In the genomic region with DNA sequence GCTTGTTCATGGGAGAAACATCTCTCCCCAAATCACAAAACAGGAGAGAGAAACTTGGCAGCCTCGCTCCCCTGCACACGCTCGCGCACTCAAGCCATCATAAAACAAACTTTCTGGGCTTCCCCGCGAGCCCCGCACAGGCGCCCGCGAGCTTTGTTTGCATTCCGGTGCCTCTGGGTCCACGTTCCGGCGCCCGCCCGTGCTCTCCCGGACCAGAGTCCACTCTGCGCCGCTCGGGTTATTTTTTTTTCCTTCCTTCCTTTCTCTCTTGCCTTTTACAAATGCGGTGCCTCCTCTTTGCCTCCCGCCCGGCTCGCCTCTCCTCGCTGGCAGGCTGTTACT, we compare ENCODE assay signal across 8 cellular contexts. TPM values are rescaled to one million over a fixed set of nuclear protein-coding genes. Genes with fewer than 3 reads are reported as not detected.
DNase-seq lines count a peak whose midpoint lies in the region; ATAC-seq and TF ChIP-seq lines count a peak whose summit lies in the region.

No MANE protein-coding gene starts in this region.

- no peaks in the 10 kb centered on the region for H3K36me3 ChIP-seq in GM06990 (ENCODE audit: control insufficient read depth, insufficient read depth, low read length)
- no peaks in the 10 kb centered on the region for H3K36me3 ChIP-seq in RWPE2 (ENCODE audit: low read depth)

- H3K36me3 Mint-ChIP-seq in HFFc6 (ENCODE audit: low read depth) = peaks cover 21% of the 10 kb centered on the region
- H3K36me3 Mint-ChIP-seq in progenitor cell of endocrine pancreas (ENCODE audit: insufficient read depth) = peaks cover 7% of the 10 kb centered on the region

- no peaks in the 10 kb centered on the region for H3K9me3 ChIP-seq in RWPE2 (ENCODE audit: severe bottlenecking)

- ATAC-seq in RWPE2 (ENCODE audit: low read depth) = peak; percentile 9; the same call in 1 of the 3 replicates

- H3K27ac ChIP-seq in RWPE2 (ENCODE audit: poor library complexity, severe bottlenecking) = peak overlapping the region; percentile 68

- H3K4me3 Mint-ChIP-seq in HFFc6 (peak overlapping the region; percentile 98), progenitor cell of endocrine pancreas (ENCODE audit: low read depth) (peak overlapping the region; percentile 98)

- H3K27me3 ChIP-seq in GM06990 (replicated peaks; ENCODE audit: control insufficient read depth, insufficient read depth, low read length) (no peaks in the 10 kb centered on the region; the same call in none of the 2 replicates), RWPE2 (ENCODE audit: insufficient read depth, poor library complexity, severe bottlenecking) (no peaks in the 10 kb centered on the region)

- DNase-seq in GM06990 (ENCODE audit: extremely low read depth, insufficient read length) = no peak
- DNase-seq in HFFc6 = no peak
- no peak for DNase-seq in RWPE2 (ENCODE audit: low spot score)
- DNase-seq in fibroblast of mammary gland (ENCODE audit: low read depth) = no peak
- no peak for DNase-seq in progenitor cell of endocrine pancreas (ENCODE audit: low spot score, unreplicated experiment)
- no peak for DNase-seq in stimulated activated CD4-positive, alpha-beta T cell treated with anti-CD3 and anti-CD28 coated beads, Interleukin-4, amount 100 ng/mL, for 1 hour
- no peak for DNase-seq in Ammon's horn (ENCODE audit: low spot score)
- DNase-seq in NCI-H2081 treated with DMSO at 0.1 percent for 48 hours (lab: John Stamatoyannopoulos, UW) = no peak

- TF ChIP-seq CTCF in GM06990 (IDR thresholded peaks at IDR 0.05; ENCODE audit: insufficient read depth, low read length, poor library complexity, severe bottlenecking) = no peak
- no peak for TF ChIP-seq CTCF in HFFc6 (IDR thresholded peaks at IDR 0.05)
- TF ChIP-seq CTCF in RWPE2 (IDR thresholded peaks at IDR 0.05; ENCODE audit: poor library complexity, severe bottlenecking) = no peak
- no peak for TF ChIP-seq CTCF in fibroblast of mammary gland (conservative IDR thresholded peaks at IDR 0.05; ENCODE audit: control insufficient read depth, insufficient read depth, low read depth, low read length)
- no peak for TF ChIP-seq CTCF in progenitor cell of endocrine pancreas (IDR thresholded peaks at IDR 0.05; ENCODE audit: unreplicated experiment)

- H3K27ac Mint-ChIP-seq in HFFc6 (peak overlapping the region; percentile 96), progenitor cell of endocrine pancreas (peak overlapping the region; percentile 98)

- H3K9me3 Mint-ChIP-seq in HFFc6 (no peaks in the 10 kb centered on the region), progenitor cell of endocrine pancreas (ENCODE audit: low read depth) (no peaks in the 10 kb centered on the region)

- H3K27me3 Mint-ChIP-seq in HFFc6 (ENCODE audit: insufficient read depth) (no peaks in the 10 kb centered on the region; the same call in 1 of the 2 replicates), progenitor cell of endocrine pancreas (peaks cover 3% of the 10 kb centered on the region)

- H3K4me1 Mint-ChIP-seq in HFFc6 (ENCODE audit: low read depth) = peaks cover 75% of the 10 kb centered on the region
- peaks cover 30% of the 10 kb centered on the region for H3K4me1 Mint-ChIP-seq in progenitor cell of endocrine pancreas (ENCODE audit: low read depth)

- H3K4me3 ChIP-seq in GM06990 (replicated peaks; ENCODE audit: low read depth, low read length) (peak overlapping the region; percentile 64), RWPE2 (ENCODE audit: severe bottlenecking) (peak overlapping the region; percentile 64), fibroblast of mammary gland (ENCODE audit: control insufficient read depth, low read depth, low read length) (peak overlapping the region; percentile 90)

- H3K4me1 ChIP-seq in RWPE2 (ENCODE audit: insufficient read depth, poor library complexity, severe bottlenecking) = peaks cover 14% of the 10 kb centered on the region

RNA-seq across cellular contexts. Expression of gene MAGI1, which starts 0.4 kb away (rescaled TPM):
- 10 to 100 TPM; 21.1 to 30.5 (median 22.4) TPM for total RNA-seq in HFFc6 (2021; fragmentation: NEBNext Ultra II Directional; extraction: Animal tissue kit (Norgen Biotek cat#: 25700))
- total RNA-seq in progenitor cell of endocrine pancreas = 142 and 150 TPM in 2 replicates
